In genomic region chr6:12679291-12679690, GRCh38 we compare ENCODE assay signal across 28 cellular contexts. TPM values are rescaled to one million over a fixed set of nuclear protein-coding genes. Genes with fewer than 3 reads are reported as not detected.
"Had no signal": no experiment of that assay in that cellular context is flagged by ENCODE, and none has a peak within 500 bp of the region (broad histone marks: within the 10 kb centered on the region; RNA-seq: fewer than 3 reads in every experiment).

No MANE protein-coding gene starts in this region.

- H3K27ac ChIP-seq: adrenal gland, RWPE1, SJCRH30, VCaP had no signal

- H3K4me1 Mint-ChIP-seq: activated CD4-positive, alpha-beta T cell treated with anti-CD3 and anti-CD28 coated beads, Interleukin-2, amount 10 ng/mL, durations not matched to agents 7 days and 5 days; activated naive CD4-positive, alpha-beta T cell treated with anti-CD3 and anti-CD28 coated beads, Interleukin-2, amount 10 ng/mL, durations not matched to agents 7 days and 5 days; activated naive CD8-positive, alpha-beta T cell treated with anti-CD3 and anti-CD28 coated beads, Interleukin-2, amount 10 ng/mL, durations not matched to agents 7 days and 5 days had no signal

- ATAC-seq: activated T-cell treated with anti-CD3 and anti-CD28 coated beads, Interleukin-2, amount 50 U/mL, for 4 hours; Panc1 had no signal

- H3K4me1 ChIP-seq: adrenal gland, SJCRH30 had no signal

- H3K9ac ChIP-seq: SK-N-SH had no signal

- H3K4me3 Mint-ChIP-seq: activated CD4-positive, alpha-beta memory T cell treated with anti-CD3 and anti-CD28 coated beads for 36 hours; activated CD4-positive, alpha-beta T cell treated with anti-CD3 and anti-CD28 coated beads, Interleukin-2, amount 10 ng/mL, durations not matched to agents 7 days and 5 days; activated naive CD4-positive, alpha-beta T cell treated with anti-CD3 and anti-CD28 coated beads, Interleukin-2, amount 10 ng/mL, durations not matched to agents 7 days and 5 days; activated naive CD8-positive, alpha-beta T cell treated with anti-CD3 and anti-CD28 coated beads, Interleukin-2, amount 10 ng/mL, durations not matched to agents 7 days and 5 days; activated T-cell treated with anti-CD3 and anti-CD28 coated beads, Interleukin-2, amount 50 U/mL, for 4 hours had no signal

- H3K9me3 Mint-ChIP-seq: activated CD4-positive, alpha-beta memory T cell treated with anti-CD3 and anti-CD28 coated beads for 36 hours; activated CD4-positive, alpha-beta T cell treated with anti-CD3 and anti-CD28 coated beads, Interleukin-2, amount 10 ng/mL, durations not matched to agents 7 days and 5 days; activated naive CD4-positive, alpha-beta T cell treated with anti-CD3 and anti-CD28 coated beads, Interleukin-2, amount 10 ng/mL, durations not matched to agents 7 days and 5 days; activated naive CD8-positive, alpha-beta T cell treated with anti-CD3 and anti-CD28 coated beads, Interleukin-2, amount 10 ng/mL, durations not matched to agents 7 days and 5 days; activated T-cell treated with anti-CD3 and anti-CD28 coated beads, Interleukin-2, amount 50 U/mL, for 4 hours had no signal

- H3K36me3 ChIP-seq: adrenal gland, SJCRH30 had no signal

- H3K4me2 ChIP-seq: SK-N-SH had no signal

- H3K27ac Mint-ChIP-seq: activated CD4-positive, alpha-beta memory T cell treated with anti-CD3 and anti-CD28 coated beads for 36 hours; activated CD4-positive, alpha-beta T cell treated with anti-CD3 and anti-CD28 coated beads, Interleukin-2, amount 10 ng/mL, durations not matched to agents 7 days and 5 days; activated naive CD4-positive, alpha-beta T cell treated with anti-CD3 and anti-CD28 coated beads, Interleukin-2, amount 10 ng/mL, durations not matched to agents 7 days and 5 days; activated naive CD8-positive, alpha-beta T cell treated with anti-CD3 and anti-CD28 coated beads, Interleukin-2, amount 10 ng/mL, durations not matched to agents 7 days and 5 days had no signal

- H3K36me3 Mint-ChIP-seq: activated CD4-positive, alpha-beta memory T cell treated with anti-CD3 and anti-CD28 coated beads for 36 hours; activated naive CD4-positive, alpha-beta T cell treated with anti-CD3 and anti-CD28 coated beads, Interleukin-2, amount 10 ng/mL, durations not matched to agents 7 days and 5 days; activated naive CD8-positive, alpha-beta T cell treated with anti-CD3 and anti-CD28 coated beads, Interleukin-2, amount 10 ng/mL, durations not matched to agents 7 days and 5 days had no signal

- H3K27me3 ChIP-seq: SJCRH30 had no signal

- H3K4me3 ChIP-seq: adrenal gland, SJCRH30 had no signal

- DNase-seq: activated CD4-positive, alpha-beta memory T cell treated with anti-CD3 and anti-CD28 coated beads for 36 hours; activated CD4-positive, alpha-beta T cell treated with anti-CD3 and anti-CD28 coated beads, Interleukin-2, amount 10 ng/mL, durations not matched to agents 7 days and 5 days; activated CD4-positive, CD25-positive, alpha-beta regulatory T cell; activated CD8-positive, alpha-beta memory T cell treated with anti-CD3 and anti-CD28 coated beads for 24 hours; activated gamma-delta T cell treated with Interleukin-2 at 50 U/mL for 16 hours; activated naive CD4-positive, alpha-beta T cell treated with anti-CD3 and anti-CD28 coated beads, Interleukin-2, amount 10 ng/mL, durations not matched to agents 7 days and 5 days; activated naive CD8-positive, alpha-beta T cell treated with anti-CD3 and anti-CD28 coated beads, Interleukin-2, amount 10 ng/mL, durations not matched to agents 7 days and 5 days; activated T-cell treated with anti-CD3 and anti-CD28 coated beads, Interleukin-2, amount 50 U/mL, for 4 hours; adrenal gland; anterior cingulate cortex; Karpas-422; MM.1S; NCI-H1105; NCI-H1436; NCI-H1694 treated with DMSO at 0.1 percent for 48 hours; NCI-H2029 treated with DMSO at 0.1 percent for 48 hours; NCI-H345; NCI-H510A; NCI-H526 treated with DMSO at 0.1 percent for 48 hours; NK-92 treated with Interleukin-12 subunit alpha and Interleukin-12 subunit beta, amount 100 ng/mL, for 24 hours; OCI-M1; Right ventricle myocardium superior; SJCRH30; SK-N-SH; T-helper 1 cell had no signal

- H3K9me3 ChIP-seq: adrenal gland, SJCRH30, SK-N-SH had no signal

- H3K27me3 Mint-ChIP-seq: activated CD4-positive, alpha-beta memory T cell treated with anti-CD3 and anti-CD28 coated beads for 36 hours; activated naive CD4-positive, alpha-beta T cell treated with anti-CD3 and anti-CD28 coated beads, Interleukin-2, amount 10 ng/mL, durations not matched to agents 7 days and 5 days had no signal

RNA-seq across cellular contexts. Expression of gene PHACTR1, which starts 37.3 kb away (rescaled TPM):
- total RNA-seq: activated CD4-positive, alpha-beta memory T cell treated with anti-CD3 and anti-CD28 coated beads for 36 hours had no signal
